In the genomic region with DNA sequence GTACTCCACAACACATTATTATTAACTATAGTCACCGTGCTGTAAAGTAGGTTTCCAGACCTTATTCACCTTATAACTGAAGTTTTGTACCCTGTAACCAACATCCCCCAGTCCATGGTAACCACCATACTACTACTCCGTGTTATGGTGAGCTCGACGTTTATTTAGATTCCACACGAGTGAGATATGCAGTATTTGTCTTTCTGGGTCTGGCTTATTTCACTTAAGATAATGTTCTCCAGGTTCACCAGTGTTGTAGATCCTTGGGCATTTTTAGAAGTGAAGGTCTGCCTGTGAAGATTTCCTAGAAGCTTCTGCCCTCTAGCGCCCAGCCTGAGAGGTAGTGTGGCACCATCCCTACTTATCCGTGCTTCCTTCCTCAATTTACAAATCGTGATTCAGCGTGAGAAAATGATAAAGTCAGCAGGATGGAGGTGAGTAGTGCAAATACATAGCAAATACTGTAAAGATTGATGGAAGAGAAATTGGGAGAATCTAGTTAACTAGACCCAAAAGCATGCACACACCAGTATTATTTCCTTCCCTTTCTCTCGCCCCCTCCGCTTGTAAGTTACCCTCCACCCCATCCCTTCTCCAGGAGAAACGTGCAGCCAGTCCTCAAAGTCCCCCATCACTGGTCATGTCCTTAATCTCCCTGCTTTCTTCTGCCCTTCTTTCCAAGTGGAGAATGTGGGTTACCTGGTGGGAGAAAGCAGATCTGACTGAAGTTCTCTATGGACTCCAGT, we compare ENCODE assay signal across 9 cellular contexts. TPM values are rescaled to one million over a fixed set of nuclear protein-coding genes. Genes with fewer than 3 reads are reported as not detected.
DNase-seq lines count a peak whose midpoint lies in the region; ATAC-seq and TF ChIP-seq lines count a peak whose summit lies in the region.
"Had no signal": no experiment of that assay in that cellular context is flagged by ENCODE, and none has a peak within 500 bp of the region (broad histone marks: within the 10 kb centered on the region; RNA-seq: fewer than 3 reads in every experiment).

No MANE protein-coding gene starts in this region.

- no peak overlapping the region for H2BK15ac ChIP-seq in neuronal stem cell (ENCODE audit: low read length)

- CTCF ChIA-PET in CD4-positive, alpha-beta T cell (lab: Charles Lee), result interaction anchor here (1.0 kb wide), 1 partner anchor 233 kb away, joined by 4 read pairs; no protein-coding TSS in a partner anchor

- H3K9me3 Mint-ChIP-seq in CD4-positive, alpha-beta T cell, result no peaks in the 10 kb centered on the region
- H3K9me3 Mint-ChIP-seq in activated CD4-positive, alpha-beta T cell treated with anti-CD3 and anti-CD28 coated beads, Interleukin-2, amount 10 ng/mL, durations not matched to agents 24 days and 14 days, result no peaks in the 10 kb centered on the region

- intact Hi-C loops in CD4-positive, alpha-beta T cell (cut with DNase I, micrococcal nuclease), result loop anchor here (1.0 to 10.0 kb wide), 2 partner anchors 166 to 232 kb away; a partner anchor contains a TSS
- intact Hi-C loops in activated CD4-positive, alpha-beta T cell treated with anti-CD3 and anti-CD28 coated beads, Interleukin-2, amount 10 ng/mL, durations not matched to agents 24 days and 14 days (cut with micrococcal nuclease), result loop anchor here (1.0 kb wide), 1 partner anchor 232 kb away; no protein-coding TSS in a partner anchor

- TF ChIP-seq CTCF in CD4-positive, alpha-beta T cell (IDR thresholded peaks at IDR 0.05), result peak; percentile 55
- TF ChIP-seq CTCF in fibroblast of mammary gland (conservative IDR thresholded peaks at IDR 0.05; ENCODE audit: control insufficient read depth, insufficient read depth, low read depth, low read length), result peak; percentile 87

- H2BK5ac ChIP-seq in neuronal stem cell (ENCODE audit: low read length), result no peak overlapping the region

- H3K27ac ChIP-seq in CD4-positive, alpha-beta T cell (ENCODE audit: low read depth, low read length), result no peak overlapping the region
- H3K27ac ChIP-seq in neuronal stem cell (replicated peaks; ENCODE audit: low read length), result no peak overlapping the region
- H3K27ac ChIP-seq: SJCRH30 had no signal

- H3K79me1 ChIP-seq in neuronal stem cell (ENCODE audit: low read depth, low read length), result no peaks in the 10 kb centered on the region

- no peaks in the 10 kb centered on the region for H3K36me3 Mint-ChIP-seq in CD4-positive, alpha-beta T cell (ENCODE audit: low read depth)
- no peaks in the 10 kb centered on the region for H3K36me3 Mint-ChIP-seq in activated CD4-positive, alpha-beta T cell treated with anti-CD3 and anti-CD28 coated beads, Interleukin-2, amount 10 ng/mL, durations not matched to agents 24 days and 14 days (ENCODE audit: low read depth)

- H3K27ac Mint-ChIP-seq in CD4-positive, alpha-beta T cell, result no peak overlapping the region
- H3K27ac Mint-ChIP-seq in activated CD4-positive, alpha-beta T cell treated with anti-CD3 and anti-CD28 coated beads, Interleukin-2, amount 10 ng/mL, durations not matched to agents 24 days and 14 days, result no peak overlapping the region

- H3K27me3 Mint-ChIP-seq in CD4-positive, alpha-beta T cell, result no peaks in the 10 kb centered on the region
- H3K27me3 Mint-ChIP-seq in activated CD4-positive, alpha-beta T cell treated with anti-CD3 and anti-CD28 coated beads, Interleukin-2, amount 10 ng/mL, durations not matched to agents 24 days and 14 days, result peaks cover 3% of the 10 kb centered on the region

- no peak overlapping the region for H3K23ac ChIP-seq in neuronal stem cell (ENCODE audit: low read depth, low read length, poor library complexity)

- H3K4me3 Mint-ChIP-seq in CD4-positive, alpha-beta T cell, result no peak overlapping the region
- H3K4me3 Mint-ChIP-seq in activated CD4-positive, alpha-beta T cell treated with anti-CD3 and anti-CD28 coated beads, Interleukin-2, amount 10 ng/mL, durations not matched to agents 24 days and 14 days, result no peak overlapping the region

- no peak overlapping the region for H3K4ac ChIP-seq in neuronal stem cell (ENCODE audit: low read length)

- H3K4me3 ChIP-seq in fibroblast of mammary gland (ENCODE audit: control insufficient read depth, low read depth, low read length) (no peak overlapping the region), neuronal stem cell (ENCODE audit: low read length in 2 of 2) (no peak overlapping the region)
- H3K4me3 ChIP-seq: SJCRH30 had no signal

- H3K4me1 ChIP-seq in neuronal stem cell (ENCODE audit: control insufficient read depth in 2 of 2, insufficient read depth in 1 of 2, low read depth in 1 of 2, low read length in 2 of 2), result no peaks in the 10 kb centered on the region
- H3K4me1 ChIP-seq: SJCRH30 had no signal

- no peak overlapping the region for H3K4me2 ChIP-seq in neuronal stem cell (ENCODE audit: insufficient read depth, low read length, poor library complexity, severe bottlenecking)

- POLR2A ChIA-PET in CD4-positive, alpha-beta T cell (lab: Charles Lee), result no interaction called here

- no peaks in the 10 kb centered on the region for H3K36me3 ChIP-seq in neuronal stem cell (replicated peaks in 1 of 2; ENCODE audit: control insufficient read depth in 2 of 2, insufficient read depth in 2 of 2, low read length in 2 of 2)
- H3K36me3 ChIP-seq: SJCRH30 had no signal

- peak in 6 of 10 experiments; percentile 4 to 28 (median 16) for DNase-seq in CD4-positive, alpha-beta T cell
- DNase-seq in NCI-H2107 treated with DMSO at 0.1 percent for 48 hours (lab: John Stamatoyannopoulos, UW; ENCODE audit: unreplicated experiment) (peak; percentile 74), fibroblast of mammary gland (ENCODE audit: low read depth) (peak; percentile 82), neuronal stem cell (ENCODE audit: low spot score) (peak; percentile 14), cerebellar nuclear complex (lab: John Stamatoyannopoulos, UW) (no peak), GM19238 (ENCODE audit: insufficient read length, low spot score) (no peak)
- DNase-seq in activated CD4-positive, alpha-beta T cell treated with anti-CD3 and anti-CD28 coated beads, Interleukin-2, amount 10 ng/mL, durations not matched to agents 24 days and 14 days, result peak; percentile 81

- H2AFZ ChIP-seq in neuronal stem cell (ENCODE audit: low read length), result no peak overlapping the region

- WGBS in neuronal stem cell (ENCODE audit: extremely low coverage in 2 of 2, insufficient read length in 2 of 2, insufficient replicate concordance in 1 of 2), 2 donors, result no CpG with 5 or more reads among the region's 12 CpGs

- H3K14ac ChIP-seq in neuronal stem cell (ENCODE audit: low read length), result no peak overlapping the region

- no peak overlapping the region for H4K91ac ChIP-seq in neuronal stem cell (ENCODE audit: low read depth, low read length, poor library complexity)

- no peaks in the 10 kb centered on the region for H3K9me3 ChIP-seq in CD4-positive, alpha-beta T cell (ENCODE audit: control insufficient read depth, low read length)
- no peaks in the 10 kb centered on the region for H3K9me3 ChIP-seq in neuronal stem cell (replicated peaks in 1 of 2; ENCODE audit: control insufficient read depth in 2 of 2, insufficient read depth in 1 of 2, low read depth in 1 of 2, low read length in 2 of 2)
- H3K9me3 ChIP-seq: SJCRH30 had no signal

- peak; percentile 61 for ATAC-seq in CD4-positive, alpha-beta T cell (ENCODE audit: poor library complexity)
- peak; percentile 70 for ATAC-seq in GM21381 (IDR thresholded peaks at IDR 0.05; ENCODE audit: unreplicated experiment)

- H3K4me1 Mint-ChIP-seq in CD4-positive, alpha-beta T cell (ENCODE audit: low read depth), result no peaks in the 10 kb centered on the region
- H3K4me1 Mint-ChIP-seq in activated CD4-positive, alpha-beta T cell treated with anti-CD3 and anti-CD28 coated beads, Interleukin-2, amount 10 ng/mL, durations not matched to agents 24 days and 14 days, result peaks cover 10% of the 10 kb centered on the region

- H2BK120ac ChIP-seq in neuronal stem cell (ENCODE audit: low read depth, low read length), result no peak overlapping the region

- no peak overlapping the region for H2AK5ac ChIP-seq in neuronal stem cell (ENCODE audit: low read depth, low read length)

- H3K27me3 ChIP-seq in CD4-positive, alpha-beta T cell (ENCODE audit: control insufficient read depth, insufficient read depth, low read length), result no peaks in the 10 kb centered on the region
- no peaks in the 10 kb centered on the region for H3K27me3 ChIP-seq in neuronal stem cell (ENCODE audit: control insufficient read depth in 3 of 3, insufficient read depth in 3 of 3, low read depth in 1 of 3, low read length in 3 of 3)
- H3K27me3 ChIP-seq: SJCRH30 had no signal

- no peak overlapping the region for H2BK12ac ChIP-seq in neuronal stem cell (ENCODE audit: low read length)

- H3K9ac ChIP-seq in neuronal stem cell (ENCODE audit: low read depth, low read length, poor library complexity), result no peak overlapping the region

- no peak overlapping the region for H3K18ac ChIP-seq in neuronal stem cell (ENCODE audit: low read length)

- no peak overlapping the region for H4K8ac ChIP-seq in neuronal stem cell (ENCODE audit: low read depth, low read length)

RNA-seq across cellular contexts. Expression of a gene that starts 36.0 kb away (rescaled TPM):
- total RNA-seq in CD4-positive, alpha-beta T cell, result 10 to 100 TPM; 19.8 to 20.0 TPM
- 1.6 and 3.1 TPM in 2 replicates for total RNA-seq in activated CD4-positive, alpha-beta T cell treated with anti-CD3 and anti-CD28 coated beads, Interleukin-2, amount 10 ng/mL, durations not matched to agents 24 days and 14 days
- 0.57 TPM for polyA plus RNA-seq in neuronal stem cell (2013, experiment 1 of 2)
- polyA plus RNA-seq in neuronal stem cell (2013, experiment 2 of 2), result 0.71 TPM

Comparison
In these comparisons a context has a peak if more than half of its experiments do, and no peak if none do; other contexts are left out.
1. DNase-seq: peak in CD4-positive, alpha-beta T cell (6 of 10), NCI-H2107 treated with DMSO at 0.1 percent for 48 hours (single experiment), activated CD4-positive, alpha-beta T cell treated with anti-CD3 and anti-CD28 coated beads, Interleukin-2, amount 10 ng/mL, durations not matched to agents 24 days and 14 days (single experiment), fibroblast of mammary gland (single experiment) and neuronal stem cell (single experiment); none in cerebellar nuclear complex (0 of 2) and GM19238 (single experiment).